8 cellular contexts compared by ENCODE assay signal in genomic region chr2:87629491-87630458, GRCh38.
DNase-seq lines count a peak whose midpoint lies in the region; ATAC-seq, FAIRE-seq and TF ChIP-seq lines count a peak whose summit lies in the region.
"Not testable (repeated sequence)": the region's sequence is repeated elsewhere in the genome, so short reads cannot be mapped to it uniquely, and the experiment has no call there.

No MANE protein-coding gene starts in this region.

- CTCF ChIA-PET in activated B cell treated with CpG ODN at 0.5 μM for 24 hours (lab: Charles Lee); endothelial cell of umbilical vein (lab: Charles Lee): not testable (repeated sequence)

- TF ChIP-seq POLR2A in endothelial cell of umbilical vein (IDR thresholded peaks at IDR 0.05; ENCODE audit: low read depth, low read length) = not testable (repeated sequence)

- H3K4me1 Mint-ChIP-seq in H9, activated B cell treated with CpG ODN at 0.5 μM for 24 hours: not testable (repeated sequence)

- H3K4me1 ChIP-seq in H9 (ENCODE audit: insufficient read depth, low read length); endothelial cell of umbilical vein (ENCODE audit: control insufficient read depth, extremely low read depth, insufficient read depth, low read length); keratinocyte (ENCODE audit: control insufficient read depth, extremely low read depth, insufficient read depth, low read length): not testable (repeated sequence)

- not testable (repeated sequence) for BruUV-seq in endothelial cell of umbilical vein (replicated peaks; lab: Mats Ljungman, UMichigan)

- not testable (repeated sequence) for H3K27ac Mint-ChIP-seq in H9, activated B cell treated with CpG ODN at 0.5 μM for 24 hours

- H4K91ac ChIP-seq in H9 (ENCODE audit: insufficient read length, low read depth, low read length) = not testable (repeated sequence)

- not testable (repeated sequence) for H2AFZ ChIP-seq in H9 (ENCODE audit: low read length); endothelial cell of umbilical vein (ENCODE audit: low read depth, low read length); keratinocyte (ENCODE audit: control insufficient read depth, low read length)

- H3K27me3 ChIP-seq in H9 (ENCODE audit: insufficient read depth, low read length); endothelial cell of umbilical vein (ENCODE audit: control insufficient read depth in 2 of 2, insufficient read depth in 2 of 2, low read length in 2 of 2); keratinocyte (ENCODE audit: control insufficient read depth, extremely low read depth, insufficient read depth, low read length): not testable (repeated sequence)

- not testable (repeated sequence) for H3K23me2 ChIP-seq in H9 (ENCODE audit: insufficient read length, low read depth, low read length, poor library complexity, severe bottlenecking)

- H3K36me3 ChIP-seq in endothelial cell of umbilical vein (ENCODE audit: control insufficient read depth in 2 of 2, extremely low read depth in 1 of 2, insufficient read depth in 2 of 2, low read length in 2 of 2); keratinocyte (ENCODE audit: control insufficient read depth in 2 of 2, extremely low read depth in 1 of 2, insufficient read depth in 2 of 2, low read length in 2 of 2): not testable (repeated sequence)

- H3K27ac ChIP-seq in H9 (ENCODE audit: insufficient read length, low read depth, low read length); endothelial cell of umbilical vein (ENCODE audit: insufficient read depth, low read depth, low read length); keratinocyte (ENCODE audit: control insufficient read depth, insufficient read depth, low read length): not testable (repeated sequence)

- not testable (repeated sequence) for H2BK5ac ChIP-seq in H9 (ENCODE audit: insufficient read length, low read length)

- FAIRE-seq in endothelial cell of umbilical vein (lab: Jason Lieb, UNC) (peak; percentile 77), keratinocyte (lab: Jason Lieb, UNC) (peak; percentile 51)

- not testable (repeated sequence) for H3K36me3 Mint-ChIP-seq in H9 (ENCODE audit: insufficient read depth in 1 of 3, low read depth in 3 of 3); activated B cell treated with CpG ODN at 0.5 μM for 24 hours (ENCODE audit: low read depth)

- not testable (repeated sequence) for H3K4me3 ChIP-seq in AG09309 (ENCODE audit: control insufficient read depth, low read depth, low read length); endothelial cell of umbilical vein (replicated peaks in 1 of 3; ENCODE audit: insufficient read depth in 1 of 3, low read depth in 1 of 3, low read length in 3 of 3); keratinocyte (ENCODE audit: control insufficient read depth in 2 of 3, extremely low read depth in 1 of 3, insufficient read depth in 2 of 3, low read depth in 1 of 3, low read length in 3 of 3)

- intact Hi-C loops in activated B cell treated with CpG ODN at 0.5 μM for 24 hours (cut with micrococcal nuclease); endothelial cell of umbilical vein (cut with micrococcal nuclease): not testable (repeated sequence)

- peak; percentile 84 for ATAC-seq in activated B cell treated with CpG ODN at 0.5 μM for 24 hours (ENCODE audit: low read depth)

- H3K9me1 ChIP-seq in endothelial cell of umbilical vein (replicated peaks; ENCODE audit: control insufficient read depth, extremely low read depth, insufficient read depth, low read length); keratinocyte (ENCODE audit: control insufficient read depth, extremely low read depth, insufficient read depth, low read length): not testable (repeated sequence)

- not testable (repeated sequence) for H3K27me3 Mint-ChIP-seq in H9 (ENCODE audit: low read depth); activated B cell treated with CpG ODN at 0.5 μM for 24 hours

- H2BK15ac ChIP-seq in H9 (ENCODE audit: low read depth, low read length) = not testable (repeated sequence)

- H4K20me1 ChIP-seq in H9 (ENCODE audit: control insufficient read depth, insufficient read depth, insufficient read length); endothelial cell of umbilical vein (replicated peaks; ENCODE audit: control insufficient read depth, extremely low read depth, insufficient read depth, low read length); keratinocyte (ENCODE audit: control insufficient read depth, extremely low read depth, insufficient read depth, low read length): not testable (repeated sequence)

- H3K79me1 ChIP-seq in H9 (ENCODE audit: insufficient read depth, low read depth, low read length, poor library complexity, severe bottlenecking) = not testable (repeated sequence)

- not testable (repeated sequence) for H4K8ac ChIP-seq in H9 (replicated peaks; ENCODE audit: insufficient read length, low read depth, low read length)

- not testable (repeated sequence) for H3K9me3 ChIP-seq in H9 (ENCODE audit: control insufficient read depth, low read depth, low read length); endothelial cell of umbilical vein (replicated peaks; ENCODE audit: control insufficient read depth, insufficient read depth, low read length); keratinocyte (ENCODE audit: control insufficient read depth, low read depth, low read length)

- not testable (repeated sequence) for H3K9me3 Mint-ChIP-seq in H9, activated B cell treated with CpG ODN at 0.5 μM for 24 hours

- H3K56ac ChIP-seq in H9 (ENCODE audit: insufficient read length, low read depth, low read length) = not testable (repeated sequence)

- not testable (repeated sequence) for H3K23ac ChIP-seq in H9 (ENCODE audit: insufficient read length, low read depth, low read length)

- WGBS in H9 (ENCODE audit: extremely low coverage, insufficient read length, low lambda C conversion rate) = no CpG with 5 or more reads among the region's 10 CpGs

- not testable (repeated sequence) for H3K4ac ChIP-seq in H9 (ENCODE audit: low read depth, low read length)

- not testable (repeated sequence) for TF ChIP-seq CTCF in AG09309 (IDR thresholded peaks at IDR 0.05; ENCODE audit: control insufficient read depth, insufficient read depth, low read depth, low read length, missing control alignments); H9 (conservative IDR thresholded peaks at IDR 0.05); activated B cell treated with CpG ODN at 0.5 μM for 24 hours (IDR thresholded peaks at IDR 0.05); endothelial cell of umbilical vein (IDR thresholded peaks at IDR 0.05; ENCODE audit: extremely low read depth in 1 of 2, insufficient read depth in 1 of 2, low read depth in 1 of 2, low read length in 2 of 2); keratinocyte (optimal IDR thresholded peaks at IDR 0.05 in 1 of 3, IDR thresholded peaks at IDR 0.05 in 1 of 3, conservative IDR thresholded peaks at IDR 0.05 in 1 of 3; ENCODE audit: extremely low read depth in 1 of 3, insufficient read depth in 2 of 3, low read length in 3 of 3)

- H2AK5ac ChIP-seq in H9 (ENCODE audit: insufficient read length, low read length) = not testable (repeated sequence)

- DNase-seq in AG09309 (ENCODE audit: low read depth) = peak; percentile 64
- DNase-seq in H9 = peak; percentile 29
- peak; percentile 93 for DNase-seq in M059J (ENCODE audit: low read depth)
- not testable (repeated sequence) for DNase-seq in activated B cell treated with CpG ODN at 0.5 μM for 24 hours
- peak; percentile 19 for DNase-seq in activated naive CD4-positive, alpha-beta T cell treated with anti-CD3 and anti-CD28 coated beads, Interleukin-2, amount 50 U/mL, for 16 hours
- peak; percentile 52 for DNase-seq in endothelial cell of umbilical vein (ENCODE audit: low read depth, low spot score)
- peak; percentile 54 for DNase-seq in keratinocyte (ENCODE audit: low read depth, low spot score)
- peak; percentile 32 to 49 for DNase-seq in stimulated activated CD4-positive, alpha-beta T cell treated with anti-CD3 and anti-CD28 coated beads, Interleukin-2, amount 100 ng/mL, for 24 hours

- H3K4me3 Mint-ChIP-seq in H9, activated B cell treated with CpG ODN at 0.5 μM for 24 hours: not testable (repeated sequence)

- H2BK12ac ChIP-seq in H9 (ENCODE audit: insufficient read length, low read depth, low read length) = not testable (repeated sequence)

- H3K4me2 ChIP-seq in H9 (ENCODE audit: insufficient read depth, insufficient read length, low read length); endothelial cell of umbilical vein (ENCODE audit: insufficient read depth, low read length); keratinocyte (ENCODE audit: control insufficient read depth, extremely low read depth, insufficient read depth, low read depth, low read length): not testable (repeated sequence)

- H3K18ac ChIP-seq in H9 (ENCODE audit: insufficient read length, low read depth, low read length) = not testable (repeated sequence)

- not testable (repeated sequence) for H3K14ac ChIP-seq in H9 (ENCODE audit: insufficient read depth, low read length)

- not testable (repeated sequence) for H2BK20ac ChIP-seq in H9 (ENCODE audit: low read depth, low read length, poor library complexity, severe bottlenecking)

- not testable (repeated sequence) for H2BK120ac ChIP-seq in H9 (ENCODE audit: low read depth, low read length, poor library complexity, severe bottlenecking)

- not testable (repeated sequence) for H4K5ac ChIP-seq in H9 (ENCODE audit: insufficient read length, low read depth, low read length)

- not testable (repeated sequence) for H3K79me2 ChIP-seq in H9 (ENCODE audit: insufficient read depth, low read length); endothelial cell of umbilical vein (ENCODE audit: control insufficient read depth, insufficient read depth, low read length); keratinocyte (ENCODE audit: control insufficient read depth, insufficient read depth, low read length)

- dilution Hi-C loops in endothelial cell of umbilical vein (cut with MboI; ENCODE audit: extremely low pct_ligation_motif_present, low sequenced_read_pairs); keratinocyte (cut with MboI; ENCODE audit: extremely low pct_ligation_motif_present, low sequenced_read_pairs): not testable (repeated sequence)

- H3K9ac ChIP-seq in H9 (ENCODE audit: extremely low read depth, insufficient read length, low read length); endothelial cell of umbilical vein (replicated peaks; ENCODE audit: extremely low read depth, insufficient read depth, low read length); keratinocyte (ENCODE audit: control insufficient read depth, extremely low read depth, insufficient read depth, low read length): not testable (repeated sequence)

- POLR2A ChIA-PET in activated B cell treated with CpG ODN at 0.5 μM for 24 hours (lab: Charles Lee); endothelial cell of umbilical vein (lab: Charles Lee): not testable (repeated sequence)

- H3T11ph ChIP-seq in H9 (ENCODE audit: low read length) = not testable (repeated sequence)
